Comparison of ENCODE assay signal across 8 cellular contexts in genomic region chr1:150696995-150697927, GRCh38. TPM values are rescaled to one million over a fixed set of nuclear protein-coding genes. Genes with fewer than 3 reads are reported as not detected.
A peak's percentile ranks its signal among the peaks of the same experiment; 100 is the strongest.
DNase-seq lines count a peak whose midpoint lies in the region; ATAC-seq, FAIRE-seq and TF ChIP-seq lines count a peak whose summit lies in the region.

Gene GOLPH3L (minus strand): TSS chr1:150697154. CDS start chr1:150694838, 2,316 bp downstream.

- 0 to 1% methylated on average over 18 of the region's 18 CpGs for WGBS in pancreas, 2 donors

- POLR2A ChIA-PET in GM10248 (lab: Yijun Ruan, JAX), result interaction anchor here (0.6 to 1.4 kb wide), 6 partner anchors 11 to 810 kb away, joined by 3 to 13 read pairs (median 4); partner anchors contain the start of genes ENSA and MCL1

- TF ChIP-seq CTCF in GM10248 (IDR thresholded peaks at IDR 0.05; ENCODE audit: control extremely low read depth, extremely low read depth, low read depth, missing control alignments) (no peak), SU-DHL-6 (IDR thresholded peaks at IDR 0.05; ENCODE audit: insufficient read depth, low read length, poor library complexity, severe bottlenecking) (no peak), pancreas (IDR thresholded peaks at IDR 0.05) (no peak), tibial artery (IDR thresholded peaks at IDR 0.05) (peak in 1 of 2 experiments; percentile 7)

- FAIRE-seq in pancreas (lab: Jason Lieb, UNC), result peak; percentile 98

- H4K20me1 ChIP-seq in SU-DHL-6 (ENCODE audit: low read depth, low read length), result no peaks in the 10 kb centered on the region

- H3K27me3 Mint-ChIP-seq in activated naive CD8-positive, alpha-beta T cell treated with anti-CD3 and anti-CD28 coated beads, Interleukin-2, amount 50 U/mL, for 24 hours, result peaks cover 1% of the 10 kb centered on the region

- H3K79me2 ChIP-seq in SU-DHL-6 (ENCODE audit: insufficient read depth, low read length), result peaks cover 8% of the 10 kb centered on the region

- H3K4me1 ChIP-seq in pancreas (peaks cover 0 to 24% (median 5%) of the 10 kb centered on the region in 3 donors), tibial artery (peaks cover 0 to 17% (median 9%) of the 10 kb centered on the region in 4 donors)

- peak within 1 kb of the TSS; percentile 82 for H3K27ac Mint-ChIP-seq in activated naive CD8-positive, alpha-beta T cell treated with anti-CD3 and anti-CD28 coated beads, Interleukin-2, amount 50 U/mL, for 24 hours

- H3K27me3 ChIP-seq in SU-DHL-6 (ENCODE audit: low read length) (no peaks in the 10 kb centered on the region), pancreas (no peaks in the 10 kb centered on the region), tibial artery (no peaks in the 10 kb centered on the region)

- peaks cover 13% of the 10 kb centered on the region for H3K36me3 Mint-ChIP-seq in activated naive CD8-positive, alpha-beta T cell treated with anti-CD3 and anti-CD28 coated beads, Interleukin-2, amount 50 U/mL, for 24 hours (ENCODE audit: low read depth)

- H3K9me2 ChIP-seq in SU-DHL-6 (replicated peaks; ENCODE audit: insufficient read depth, low read length), result no peaks in the 10 kb centered on the region

- peaks cover 34% of the 10 kb centered on the region for H3F3A ChIP-seq in SU-DHL-6 (ENCODE audit: insufficient read depth)

- H3K27ac ChIP-seq in SU-DHL-6 (ENCODE audit: low read depth, low read length), result peak within 1 kb of the TSS; percentile 54
- peak within 1 kb of the TSS; percentile 28 to 93 (median 80) for H3K27ac ChIP-seq in pancreas
- peak within 1 kb of the TSS; percentile 76 to 80 for H3K27ac ChIP-seq in tibial artery

- peak within 1 kb of the TSS; percentile 64 for H3K9ac ChIP-seq in SU-DHL-6 (ENCODE audit: low read length)

- H3K9me3 ChIP-seq in SU-DHL-6 (ENCODE audit: insufficient read depth, low read length) (no peaks in the 10 kb centered on the region), pancreas (no peaks in the 10 kb centered on the region), tibial artery (no peaks in the 10 kb centered on the region)

- CTCF ChIA-PET in GM10248 (lab: Yijun Ruan, JAX), result interaction anchor here (0.9 to 2.4 kb wide), 14 partner anchors 8 to 298 kb away, joined by 3 to 10 read pairs (median 4); no protein-coding TSS in a partner anchor

- intact Hi-C loops in Right ventricle myocardium superior (cut with DNase I) (no loop called here), pancreas (cut with DNase I) (no loop called here), tibial artery (cut with DNase I; ENCODE audit: low total_unique reads) (no loop called here)

- H2AFZ ChIP-seq in SU-DHL-6 (ENCODE audit: low read depth, low read length, severe bottlenecking), result peak within 1 kb of the TSS; percentile 92

- ATAC-seq in HG02678 (IDR thresholded peaks at IDR 0.05; ENCODE audit: unreplicated experiment), result peak; percentile 99
- ATAC-seq in activated naive CD8-positive, alpha-beta T cell treated with anti-CD3 and anti-CD28 coated beads, Interleukin-2, amount 50 U/mL, for 24 hours, result peak; percentile 100
- peak; percentile 100 for ATAC-seq in Right ventricle myocardium superior (ENCODE audit: poor library complexity)
- peak; percentile 95 to 98 (median 96) for ATAC-seq in pancreas

- peak; percentile 86 for DNase-seq in GM10248 (ENCODE audit: extremely low spot score)
- peak; percentile 98 for DNase-seq in NCI-H128 (lab: John Stamatoyannopoulos, UW; ENCODE audit: unreplicated experiment)
- peak; percentile 84 for DNase-seq in activated naive CD8-positive, alpha-beta T cell treated with anti-CD3 and anti-CD28 coated beads, Interleukin-2, amount 50 U/mL, for 24 hours
- DNase-seq in Right ventricle myocardium superior, result peak; percentile 90
- peak; percentile 73 to 98 (median 94) for DNase-seq in pancreas
- peak; percentile 96 to 98 for DNase-seq in tibial artery

- peak within 1 kb of the TSS; percentile 99 for H3K4me3 ChIP-seq in SU-DHL-6 (ENCODE audit: insufficient read depth, low read length, poor library complexity, severe bottlenecking)
- peak within 1 kb of the TSS; percentile 33 to 56 (median 42) for H3K4me3 ChIP-seq in pancreas
- peak within 1 kb of the TSS; percentile 70 to 72 for H3K4me3 ChIP-seq in tibial artery

- H3K9me3 Mint-ChIP-seq in activated naive CD8-positive, alpha-beta T cell treated with anti-CD3 and anti-CD28 coated beads, Interleukin-2, amount 50 U/mL, for 24 hours, result no peaks in the 10 kb centered on the region

- peak within 1 kb of the TSS; percentile 92 for H3K4me3 Mint-ChIP-seq in activated naive CD8-positive, alpha-beta T cell treated with anti-CD3 and anti-CD28 coated beads, Interleukin-2, amount 50 U/mL, for 24 hours

- H3K4me2 ChIP-seq in SU-DHL-6 (ENCODE audit: low read depth, low read length, poor library complexity, severe bottlenecking), result peak within 1 kb of the TSS; percentile 96

- peaks cover 19% of the 10 kb centered on the region for H3K4me1 Mint-ChIP-seq in activated naive CD8-positive, alpha-beta T cell treated with anti-CD3 and anti-CD28 coated beads, Interleukin-2, amount 50 U/mL, for 24 hours

- peaks cover 17% of the 10 kb centered on the region for H3K36me3 ChIP-seq in SU-DHL-6 (ENCODE audit: low read length)
- H3K36me3 ChIP-seq in pancreas, result peaks cover 0 to 15% (median 7%) of the 10 kb centered on the region in 3 donors
- peaks cover 16 to 25% (median 21%) of the 10 kb centered on the region in 3 donors for H3K36me3 ChIP-seq in tibial artery

RNA-seq across cellular contexts. Expression of gene GOLPH3L, which starts in this region (rescaled TPM):
- 15.2 TPM for total RNA-seq in Right ventricle myocardium superior
- 10 to 100 TPM; 19.3 to 34.8 (median 27.7) TPM for total RNA-seq in pancreas
- 10 to 100 TPM; 10.5 to 14.5 TPM for polyA plus RNA-seq in pancreas

Comparison
In these comparisons a context has a peak if more than half of its experiments do, and no peak if none do; other contexts are left out.
1. Peak in every context shown above with its lines: DNase-seq, ATAC-seq, H3K4me3 ChIP-seq and H3K27ac ChIP-seq.
2. H3K4me3 ChIP-seq: peak in every context shown above with its lines; median percentile 99 in SU-DHL-6; 71 in tibial artery; 42 in pancreas.